ENCODE assay signal across 9 cellular contexts in the genomic region with DNA sequence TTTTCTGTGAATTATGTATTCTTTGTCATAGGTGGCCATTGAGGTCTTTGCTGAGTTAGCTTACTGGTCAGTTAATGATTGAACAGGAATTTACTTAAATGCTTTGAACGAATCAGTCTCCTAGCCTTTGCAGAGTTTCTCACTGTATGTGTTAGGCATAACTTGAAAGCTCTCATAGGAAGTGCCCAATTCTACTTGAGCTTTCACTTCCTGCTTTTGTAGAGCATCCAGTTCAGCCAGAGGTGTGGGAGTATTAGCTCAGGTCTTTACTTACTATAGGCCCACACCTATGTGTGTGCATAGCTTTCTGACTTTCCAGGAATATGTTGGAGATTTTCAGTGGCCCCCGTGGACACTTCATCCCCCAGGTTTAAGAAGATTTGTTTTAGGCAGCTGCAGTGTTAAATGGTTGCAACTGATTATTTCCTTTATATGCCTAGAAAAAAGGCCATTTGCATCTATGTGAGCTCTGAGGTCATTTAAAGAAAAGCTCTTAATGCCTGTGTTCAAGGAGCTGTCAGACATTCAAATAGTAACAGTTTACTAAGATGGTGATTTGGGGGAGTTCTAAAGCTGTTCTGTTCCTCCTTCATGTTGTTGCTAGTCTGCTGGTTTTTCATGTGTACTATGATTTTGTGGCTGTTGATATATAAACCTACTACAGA.
A peak's percentile ranks its signal among the peaks of the same experiment; 100 is the strongest.
DNase-seq lines count a peak whose midpoint lies in the region; ATAC-seq and TF ChIP-seq lines count a peak whose summit lies in the region.
"Had no signal": no experiment of that assay in that cellular context is flagged by ENCODE, and none has a peak within 500 bp of the region (broad histone marks: within the 10 kb centered on the region; RNA-seq: fewer than 3 reads in every experiment).

No MANE protein-coding gene starts in this region.

- H3K4me3 ChIP-seq in CD4-positive, CD25-positive, alpha-beta regulatory T cell (ENCODE audit: low read depth, low read length) = peak overlapping the region; percentile 23
- H3K4me3 ChIP-seq: skin epidermis had no signal

- H3K9me3 ChIP-seq in CD4-positive, CD25-positive, alpha-beta regulatory T cell (ENCODE audit: control insufficient read depth in 2 of 2, low read length in 2 of 2) = no peaks in the 10 kb centered on the region

- peak overlapping the region; percentile 15 to 51 (median 20) for H3K27ac Mint-ChIP-seq in CD4-positive, CD25-positive, alpha-beta regulatory T cell
- peak overlapping the region; percentile 25 for H3K27ac Mint-ChIP-seq in central memory CD8-positive, alpha-beta T cell (ENCODE audit: low read depth)

- no peaks in the 10 kb centered on the region for H3K27me3 ChIP-seq in CD4-positive, CD25-positive, alpha-beta regulatory T cell (ENCODE audit: control insufficient read depth, insufficient read depth, low read length)
- H3K27me3 ChIP-seq in foreskin keratinocyte = no peaks in the 10 kb centered on the region

- peak in 2 of 3 donors; percentile 4 to 56 for DNase-seq in CD4-positive, CD25-positive, alpha-beta regulatory T cell
- no peak for DNase-seq in central memory CD8-positive, alpha-beta T cell (ENCODE audit: low spot score in 2 of 2)
- no peak for DNase-seq in NCI-H524 (lab: John Stamatoyannopoulos, UW)
- DNase-seq in foreskin keratinocyte = no peak
- no peak for DNase-seq in middle frontal gyrus (ENCODE audit: extremely low spot score, low spot score)
- DNase-seq in T1000 (lab: John Stamatoyannopoulos, UW) = no peak

- no peak for TF ChIP-seq CTCF in foreskin keratinocyte (conservative IDR thresholded peaks at IDR 0.05)

- no peak overlapping the region for H3K27ac ChIP-seq in CD4-positive, CD25-positive, alpha-beta regulatory T cell (ENCODE audit: insufficient read depth, low read length, poor library complexity, severe bottlenecking)
- no peak overlapping the region for H3K27ac ChIP-seq in foreskin keratinocyte

- H3K4me1 Mint-ChIP-seq in CD4-positive, CD25-positive, alpha-beta regulatory T cell = peaks cover 23 to 39% (median 30%) of the 10 kb centered on the region in 4 donors
- peaks cover 14% of the 10 kb centered on the region for H3K4me1 Mint-ChIP-seq in central memory CD8-positive, alpha-beta T cell

- H3K4me3 Mint-ChIP-seq in CD4-positive, CD25-positive, alpha-beta regulatory T cell = peak overlapping the region in 1 of 4 donors; percentile 59
- H3K4me3 Mint-ChIP-seq in central memory CD8-positive, alpha-beta T cell = no peak overlapping the region

- peak; percentile 69 to 86 for ATAC-seq in CD4-positive, CD25-positive, alpha-beta regulatory T cell (ENCODE audit: low read depth in 2 of 2)
- ATAC-seq in GM19452 (IDR thresholded peaks at IDR 0.05; ENCODE audit: unreplicated experiment) (peak; percentile 100), HG03196 (IDR thresholded peaks at IDR 0.05; ENCODE audit: unreplicated experiment) (peak; percentile 99), foreskin keratinocyte (no peak)
- peak; percentile 62 for ATAC-seq in central memory CD8-positive, alpha-beta T cell (replicated peaks; ENCODE audit: extremely low read depth, poor library complexity, severe bottlenecking)

- peaks cover 36% of the 10 kb centered on the region for H3K36me3 Mint-ChIP-seq in CD4-positive, CD25-positive, alpha-beta regulatory T cell
- H3K36me3 Mint-ChIP-seq in central memory CD8-positive, alpha-beta T cell (ENCODE audit: insufficient read depth) = peaks cover 9% of the 10 kb centered on the region

- H3K9me3 Mint-ChIP-seq in CD4-positive, CD25-positive, alpha-beta regulatory T cell = peaks cover 0 to 1% (median 0%) of the 10 kb centered on the region in 7 donors
- no peaks in the 10 kb centered on the region for H3K9me3 Mint-ChIP-seq in central memory CD8-positive, alpha-beta T cell

- H3K27me3 Mint-ChIP-seq in CD4-positive, CD25-positive, alpha-beta regulatory T cell = no peaks in the 10 kb centered on the region
- no peaks in the 10 kb centered on the region for H3K27me3 Mint-ChIP-seq in central memory CD8-positive, alpha-beta T cell

- peaks cover 8% of the 10 kb centered on the region for H3K4me1 ChIP-seq in CD4-positive, CD25-positive, alpha-beta regulatory T cell (ENCODE audit: control insufficient read depth, insufficient read depth, low read length, poor library complexity, severe bottlenecking)
- H3K4me1 ChIP-seq in foreskin keratinocyte = no peaks in the 10 kb centered on the region

- peaks cover 10% of the 10 kb centered on the region for H3K36me3 ChIP-seq in CD4-positive, CD25-positive, alpha-beta regulatory T cell (ENCODE audit: control insufficient read depth, insufficient read depth, low read length)

Comparison
In these comparisons a context has a peak if more than half of its experiments do, and no peak if none do; other contexts are left out.
1. DNase-seq: peak in CD4-positive, CD25-positive, alpha-beta regulatory T cell (2 of 3); none in central memory CD8-positive, alpha-beta T cell (0 of 2), NCI-H524 (0 of 2), foreskin keratinocyte (0 of 2), middle frontal gyrus (single experiment) and T1000 (single experiment).